1 cellular context compared by ENCODE assay signal in genomic region chr20:31704225-31705119, GRCh38.
TF ChIP-seq lines count a peak whose summit lies in the region.

No MANE protein-coding gene starts in this region.

TF ChIP-seq in HEK293, 187 proteins besides CTCF, POLR2A, EP300 and RAD21 (continued from another document):
- TF ChIP-seq ZBTB10 (tag by site-specific recombination; IDR thresholded peaks at IDR 0.05) (no peak), ZNF610 (tag by site-specific recombination; IDR thresholded peaks at IDR 0.05; ENCODE audit: borderline replicate concordance) (no peak), YY2 (tag by site-specific recombination; IDR thresholded peaks at IDR 0.05) (no peak), ZFHX2 (tag by site-specific recombination; conservative IDR thresholded peaks at IDR 0.05) (no peak), ZNF184 (tag by site-specific recombination; IDR thresholded peaks at IDR 0.05) (no peak), PRDM2 (tag by site-specific recombination; IDR thresholded peaks at IDR 0.05; ENCODE audit: borderline replicate concordance) (no peak), PRDM10 (tag by site-specific recombination; IDR thresholded peaks at IDR 0.05) (peak; percentile 37; the same call in 1 of the 2 replicates), ZNF266 (tag by site-specific recombination; IDR thresholded peaks at IDR 0.05; ENCODE audit: low read depth) (no peak), ZIC2 (tag by site-specific recombination; IDR thresholded peaks at IDR 0.05) (no peak), ZNF654 (tag by site-specific recombination; IDR thresholded peaks at IDR 0.05; ENCODE audit: low read depth) (no peak), ZNF645 (tag by site-specific recombination; IDR thresholded peaks at IDR 0.05) (no peak), WT1 (tag by site-specific recombination; IDR thresholded peaks at IDR 0.05) (no peak), BCL11B (tag by site-specific recombination; IDR thresholded peaks at IDR 0.05; ENCODE audit: low read depth) (no peak), ZNF830 (tag by site-specific recombination; IDR thresholded peaks at IDR 0.05; ENCODE audit: low read depth) (no peak), ZNF335 (tag by site-specific recombination; conservative IDR thresholded peaks at IDR 0.05) (no peak), GLIS1 (tag by site-specific recombination; IDR thresholded peaks at IDR 0.05) (peak; percentile 98), ZBTB17 (tag by site-specific recombination; IDR thresholded peaks at IDR 0.05) (no peak), ZNF571 (tag by site-specific recombination; IDR thresholded peaks at IDR 0.05) (no peak), ZNF211 (tag by site-specific recombination; IDR thresholded peaks at IDR 0.05; ENCODE audit: low read depth) (no peak), KLF17 (tag by site-specific recombination; IDR thresholded peaks at IDR 0.05) (peak; percentile 28; the same call in 1 of the 2 replicates), ZNF398 (tag by site-specific recombination; IDR thresholded peaks at IDR 0.05) (no peak), OVOL3 (tag by site-specific recombination; IDR thresholded peaks at IDR 0.05) (no peak), ZNF175 (tag by site-specific recombination; IDR thresholded peaks at IDR 0.05) (no peak), ZNF596 (tag by site-specific recombination; IDR thresholded peaks at IDR 0.05) (no peak), ZNF677 (tag by site-specific recombination; IDR thresholded peaks at IDR 0.05) (no peak), KLF1 (tag by site-specific recombination; IDR thresholded peaks at IDR 0.05) (peak; percentile 33; the same call in 1 of the 2 replicates)
